ENCODE assay signal across 13 cellular contexts in genomic region chr3:157066335-157067071, GRCh38.
DNase-seq lines count a peak whose midpoint lies in the region; ATAC-seq and TF ChIP-seq lines count a peak whose summit lies in the region.
"Had no signal": no experiment of that assay in that cellular context is flagged by ENCODE, and none has a peak within 500 bp of the region (broad histone marks: within the 10 kb centered on the region; RNA-seq: fewer than 3 reads in every experiment).

No MANE protein-coding gene starts in this region.

- H3K9me3 ChIP-seq in sigmoid colon (no peaks in the 10 kb centered on the region), gastroesophageal sphincter (no peaks in the 10 kb centered on the region)

- no peaks in the 10 kb centered on the region for H3K36me3 Mint-ChIP-seq in T-cell
- H3K36me3 Mint-ChIP-seq: activated CD8-positive, alpha-beta memory T cell treated with anti-CD3 and anti-CD28 coated beads, Interleukin-2, amount 10 ng/mL, durations not matched to agents 7 days and 5 days had no signal

- TF ChIP-seq POLR2A in sigmoid colon (IDR thresholded peaks at IDR 0.05) (no peak), gastroesophageal sphincter (IDR thresholded peaks at IDR 0.05) (no peak)

- POLR2A ChIA-PET in T-cell (lab: Charles Lee) = interaction anchor here in 1 of 2 donors (0.6 to 1.9 kb wide), 3 partner anchors 22 to 383 kb away, joined by 3 to 8 read pairs (median 4); no protein-coding TSS in a partner anchor

- CTCF ChIA-PET in T-cell (lab: Charles Lee) = interaction anchor here in 1 of 2 donors (0.5 to 2.0 kb wide), 8 partner anchors 10 to 822 kb away, joined by 3 to 8 read pairs (median 4); no protein-coding TSS in a partner anchor

- no peak for ATAC-seq in T-cell (replicated peaks in 1 of 4)
- ATAC-seq in gastroesophageal sphincter = no peak
- no peak for ATAC-seq in HG03175 (IDR thresholded peaks at IDR 0.05; ENCODE audit: unreplicated experiment)

- H3K27me3 Mint-ChIP-seq in T-cell = peaks cover 0 to 3% of the 10 kb centered on the region in 2 donors
- H3K27me3 Mint-ChIP-seq: progenitor cell of endocrine pancreas had no signal

- DNase-seq in HT1080 (ENCODE audit: low read depth) (peak; percentile 68), T-cell (no peak), fibroblast of villous mesenchyme (ENCODE audit: low read depth) (peak; percentile 46), sigmoid colon (peak; percentile 79)
- DNase-seq in activated CD4-positive, alpha-beta T cell treated with anti-CD3 and anti-CD28 coated beads, Interleukin-2, amount 50 U/mL, for 4 hours = no peak
- DNase-seq in activated CD4-positive, alpha-beta T cell treated with anti-CD3 and anti-CD28 coated beads, Interleukin-2, amount 50 U/mL, for 48 hours = no peak
- DNase-seq: GDM1, NCI-H1105 treated with DMSO at 0.1 percent for 48 hours, SHP77 treated with DMSO at 0.1 percent for 48 hours had no signal

- no peaks in the 10 kb centered on the region for H3K36me3 ChIP-seq in sigmoid colon
- no peaks in the 10 kb centered on the region for H3K36me3 ChIP-seq in gastroesophageal sphincter

- WGBS in sigmoid colon, 2 donors = 84 to 87% methylated on average over 11 of the region's 11 CpGs
- 54 to 62% methylated on average over 3 to 11 of the region's 11 CpGs for WGBS in gastroesophageal sphincter (ENCODE audit: low coverage in 1 of 2), 2 donors

- peak overlapping the region; percentile 81 to 91 for H3K27ac Mint-ChIP-seq in T-cell
- H3K27ac Mint-ChIP-seq: progenitor cell of endocrine pancreas had no signal

- H3K4me3 Mint-ChIP-seq in T-cell = peak overlapping the region in 2 of 3 donors; percentile 23 to 28
- H3K4me3 Mint-ChIP-seq: activated CD8-positive, alpha-beta memory T cell treated with anti-CD3 and anti-CD28 coated beads, Interleukin-2, amount 10 ng/mL, durations not matched to agents 7 days and 5 days had no signal

- H3K4me1 ChIP-seq in sigmoid colon (peaks cover 0 to 26% (median 5%) of the 10 kb centered on the region in 4 donors), gastroesophageal sphincter (no peaks in the 10 kb centered on the region)

- H3K27ac ChIP-seq in sigmoid colon (no peak overlapping the region), gastroesophageal sphincter (peak overlapping the region in 1 of 4 donors; percentile 28)

- no peaks in the 10 kb centered on the region for H3K9me3 Mint-ChIP-seq in T-cell

- peaks cover 26 to 36% (median 29%) of the 10 kb centered on the region in 3 donors for H3K4me1 Mint-ChIP-seq in T-cell

- intact Hi-C loops in sigmoid colon (cut with DNase I) = no loop called here

- no peak for TF ChIP-seq EP300 in sigmoid colon (IDR thresholded peaks at IDR 0.05)
- TF ChIP-seq EP300 in gastroesophageal sphincter (IDR thresholded peaks at IDR 0.05) = no peak

- TF ChIP-seq CTCF in fibroblast of villous mesenchyme (IDR thresholded peaks at IDR 0.05; ENCODE audit: insufficient read depth, low read depth, low read length) (no peak), sigmoid colon (IDR thresholded peaks at IDR 0.05) (no peak), gastroesophageal sphincter (IDR thresholded peaks at IDR 0.05) (no peak)

- H3K27me3 ChIP-seq in sigmoid colon = no peaks in the 10 kb centered on the region
- H3K27me3 ChIP-seq in gastroesophageal sphincter = no peaks in the 10 kb centered on the region

- H3K4me3 ChIP-seq in fibroblast of villous mesenchyme (ENCODE audit: low read depth, low read length) (no peak overlapping the region), sigmoid colon (no peak overlapping the region), gastroesophageal sphincter (no peak overlapping the region)

Comparison
In these comparisons a context has a peak if more than half of its experiments do, and no peak if none do; other contexts are left out.
1. DNase-seq: peak in HT1080 (single experiment), fibroblast of villous mesenchyme (single experiment) and sigmoid colon (single experiment); none in T-cell (0 of 34), activated CD4-positive, alpha-beta T cell treated with anti-CD3 and anti-CD28 coated beads, Interleukin-2, amount 50 U/mL, for 4 hours (0 of 2) and activated CD4-positive, alpha-beta T cell treated with anti-CD3 and anti-CD28 coated beads, Interleukin-2, amount 50 U/mL, for 48 hours (0 of 2).